20 cellular contexts compared by ENCODE assay signal in genomic region chr5:139278540-139279274, GRCh38. TPM values are rescaled to one million over a fixed set of nuclear protein-coding genes. Genes with fewer than 3 reads are reported as not detected.
A peak's percentile ranks its signal among the peaks of the same experiment; 100 is the strongest.
DNase-seq lines count a peak whose midpoint lies in the region; ATAC-seq and TF ChIP-seq lines count a peak whose summit lies in the region.
"Had no signal": no experiment of that assay in that cellular context is flagged by ENCODE, and none has a peak within 500 bp of the region (broad histone marks: within the 10 kb centered on the region; RNA-seq: fewer than 3 reads in every experiment).

No MANE protein-coding gene starts in this region.

- H3K27me3 Mint-ChIP-seq in activated naive CD4-positive, alpha-beta T cell treated with anti-CD3 and anti-CD28 coated beads, Interleukin-2, amount 50 U/mL, for 24 hours = no peaks in the 10 kb centered on the region
- no peaks in the 10 kb centered on the region for H3K27me3 Mint-ChIP-seq in activated naive CD4-positive, alpha-beta T cell treated with anti-CD3 and anti-CD28 coated beads for 36 hours (ENCODE audit: low read depth)
- no peaks in the 10 kb centered on the region for H3K27me3 Mint-ChIP-seq in WTC11 (ENCODE audit: low read depth)
- H3K27me3 Mint-ChIP-seq: activated CD4-positive, alpha-beta T cell treated with anti-CD3 and anti-CD28 coated beads, Interleukin-2, amount 10 ng/mL, durations not matched to agents 7 days and 5 days had no signal

- in situ Hi-C loops in gastrocnemius medialis (cut with MboI; ENCODE audit: low sequenced_read_pairs in 4 of 4) = no loop called here

- H3K27ac ChIP-seq in HUES64 (ENCODE audit: low read depth, low read length) (peak overlapping the region; percentile 76), gastrocnemius medialis (peak overlapping the region; percentile 92 to 98 (median 97))
- H3K27ac ChIP-seq: Peyer's patch, stomach had no signal

- H3K27ac Mint-ChIP-seq in activated naive CD4-positive, alpha-beta T cell treated with anti-CD3 and anti-CD28 coated beads, Interleukin-2, amount 50 U/mL, for 24 hours = no peak overlapping the region
- no peak overlapping the region for H3K27ac Mint-ChIP-seq in activated naive CD4-positive, alpha-beta T cell treated with anti-CD3 and anti-CD28 coated beads for 36 hours
- peak overlapping the region; percentile 53; the same call in 1 of the 2 replicates for H3K27ac Mint-ChIP-seq in WTC11
- H3K27ac Mint-ChIP-seq: activated CD4-positive, alpha-beta T cell treated with anti-CD3 and anti-CD28 coated beads, Interleukin-2, amount 10 ng/mL, durations not matched to agents 7 days and 5 days; activated T-helper 1 cell treated with anti-CD3 and anti-CD28 coated beads, Interleukin-12 subunit alpha, Interleukin-12 subunit beta, Interleukin-2, Interleukin-4 antibody, amounts not matched to agents 30 ng/mL and 10 ng/mL and 1 ng/mL, durations not matched to agents 14 hours and 24 hours and 36 hours; CD8-positive, alpha-beta T cell had no signal

- TF ChIP-seq CTCF in WTC11 (IDR thresholded peaks at IDR 0.05) = no peak
- no peak for TF ChIP-seq CTCF in gastrocnemius medialis (IDR thresholded peaks at IDR 0.05 in 4 of 5, conservative IDR thresholded peaks at IDR 0.05 in 1 of 5)

- H3K36me3 ChIP-seq in HUES64 (ENCODE audit: insufficient read depth, low read length) (peaks cover 89% of the 10 kb centered on the region), gastrocnemius medialis (peaks cover 0 to 40% of the 10 kb centered on the region in 2 donors)
- H3K36me3 ChIP-seq: breast epithelium had no signal

- H3K4me3 ChIP-seq in HUES64 (ENCODE audit: low read length) (no peak overlapping the region), gastrocnemius medialis (no peak overlapping the region)
- H3K4me3 ChIP-seq: breast epithelium, Peyer's patch, stomach had no signal

- ATAC-seq in WTC11 (no peak), gastrocnemius medialis (peak in 1 of 2 donors; percentile 20), GM21390 (IDR thresholded peaks at IDR 0.05; ENCODE audit: unreplicated experiment) (no peak), GM18861 (IDR thresholded peaks at IDR 0.05; ENCODE audit: unreplicated experiment) (no peak)
- ATAC-seq: CD8-positive, alpha-beta T cell; right cardiac atrium; SK-N-SH treated with all-trans-retinoic acid at 6 μM for 48 hours had no signal

- H3K27me3 ChIP-seq in HUES64 (ENCODE audit: insufficient read depth, low read length) = no peaks in the 10 kb centered on the region
- no peaks in the 10 kb centered on the region for H3K27me3 ChIP-seq in gastrocnemius medialis
- H3K27me3 ChIP-seq: breast epithelium, Peyer's patch, stomach had no signal

- POLR2A ChIA-PET in WTC11 (lab: Charles Lee) = no interaction called here

- H3K4me1 Mint-ChIP-seq in activated naive CD4-positive, alpha-beta T cell treated with anti-CD3 and anti-CD28 coated beads, Interleukin-2, amount 50 U/mL, for 24 hours = peaks cover 23% of the 10 kb centered on the region
- H3K4me1 Mint-ChIP-seq in activated naive CD4-positive, alpha-beta T cell treated with anti-CD3 and anti-CD28 coated beads for 36 hours (ENCODE audit: low read depth) = peaks cover 53% of the 10 kb centered on the region
- peaks cover 45% of the 10 kb centered on the region for H3K4me1 Mint-ChIP-seq in WTC11

- WGBS in HUES64 = 91% methylated on average over 6 of the region's 6 CpGs

- peak overlapping the region; percentile 100 for H3K9ac ChIP-seq in HUES64 (ENCODE audit: low read depth, low read length)

- H3K9me3 Mint-ChIP-seq in activated naive CD4-positive, alpha-beta T cell treated with anti-CD3 and anti-CD28 coated beads, Interleukin-2, amount 50 U/mL, for 24 hours = no peaks in the 10 kb centered on the region
- H3K9me3 Mint-ChIP-seq in activated naive CD4-positive, alpha-beta T cell treated with anti-CD3 and anti-CD28 coated beads for 36 hours = no peaks in the 10 kb centered on the region
- H3K9me3 Mint-ChIP-seq in WTC11 = no peaks in the 10 kb centered on the region
- H3K9me3 Mint-ChIP-seq: activated CD4-positive, alpha-beta T cell treated with anti-CD3 and anti-CD28 coated beads, Interleukin-2, amount 10 ng/mL, durations not matched to agents 7 days and 5 days; activated T-helper 1 cell treated with anti-CD3 and anti-CD28 coated beads, Interleukin-12 subunit alpha, Interleukin-12 subunit beta, Interleukin-2, Interleukin-4 antibody, amounts not matched to agents 30 ng/mL and 10 ng/mL and 1 ng/mL, durations not matched to agents 14 hours and 24 hours and 36 hours; CD8-positive, alpha-beta T cell had no signal

- DNase-seq in activated naive CD4-positive, alpha-beta T cell treated with anti-CD3 and anti-CD28 coated beads for 36 hours = no peak
- DNase-seq in WTC11 (ENCODE audit: low spot score) = no peak
- no peak for DNase-seq in gastrocnemius medialis
- DNase-seq in HUDEP-2 (lab: John Stamatoyannopoulos, UW; ENCODE audit: unreplicated experiment in 76 of 76) = no peak
- DNase-seq: activated CD4-positive, alpha-beta T cell treated with anti-CD3 and anti-CD28 coated beads, Interleukin-2, amount 10 ng/mL, durations not matched to agents 7 days and 5 days; CD8-positive, alpha-beta T cell; NCI-H1436 treated with DMSO at 0.1 percent for 48 hours; NCI-H2171 treated with DMSO at 0.1 percent for 48 hours; NCI-H748 treated with DMSO at 0.1 percent for 48 hours; Peyer's patch; right cardiac atrium; stomach; T1000 had no signal

- H3K9me3 ChIP-seq in HUES64 (ENCODE audit: insufficient read depth, low read depth, low read length) = no peaks in the 10 kb centered on the region
- no peaks in the 10 kb centered on the region for H3K9me3 ChIP-seq in gastrocnemius medialis
- H3K9me3 ChIP-seq: breast epithelium, Peyer's patch, stomach had no signal

- H3K4me3 Mint-ChIP-seq in activated naive CD4-positive, alpha-beta T cell treated with anti-CD3 and anti-CD28 coated beads, Interleukin-2, amount 50 U/mL, for 24 hours = peak overlapping the region; percentile 11
- H3K4me3 Mint-ChIP-seq in activated naive CD4-positive, alpha-beta T cell treated with anti-CD3 and anti-CD28 coated beads for 36 hours = no peak overlapping the region
- peak overlapping the region; percentile 22 for H3K4me3 Mint-ChIP-seq in WTC11
- H3K4me3 Mint-ChIP-seq: activated CD4-positive, alpha-beta T cell treated with anti-CD3 and anti-CD28 coated beads, Interleukin-2, amount 10 ng/mL, durations not matched to agents 7 days and 5 days; activated T-helper 1 cell treated with anti-CD3 and anti-CD28 coated beads, Interleukin-12 subunit alpha, Interleukin-12 subunit beta, Interleukin-2, Interleukin-4 antibody, amounts not matched to agents 30 ng/mL and 10 ng/mL and 1 ng/mL, durations not matched to agents 14 hours and 24 hours and 36 hours; CD8-positive, alpha-beta T cell had no signal

- peaks cover 36% of the 10 kb centered on the region for H3K36me3 Mint-ChIP-seq in activated naive CD4-positive, alpha-beta T cell treated with anti-CD3 and anti-CD28 coated beads, Interleukin-2, amount 50 U/mL, for 24 hours
- peaks cover 68% of the 10 kb centered on the region for H3K36me3 Mint-ChIP-seq in activated naive CD4-positive, alpha-beta T cell treated with anti-CD3 and anti-CD28 coated beads for 36 hours (ENCODE audit: low read depth)
- H3K36me3 Mint-ChIP-seq in WTC11 = peaks cover 88% of the 10 kb centered on the region

- no peak for TF ChIP-seq POLR2A in gastrocnemius medialis (IDR thresholded peaks at IDR 0.05)

- intact Hi-C loops in activated naive CD4-positive, alpha-beta T cell treated with anti-CD3 and anti-CD28 coated beads for 36 hours (cut with micrococcal nuclease) = no loop called here
- intact Hi-C loops in gastrocnemius medialis (cut with DNase I; ENCODE audit: low total_unique reads) = no loop called here

- H3K4me1 ChIP-seq in HUES64 (ENCODE audit: insufficient read depth, low read length) (peaks cover 24% of the 10 kb centered on the region), gastrocnemius medialis (peaks cover 76 to 80% of the 10 kb centered on the region in 2 donors)

- CTCF ChIA-PET in activated naive CD4-positive, alpha-beta T cell treated with anti-CD3 and anti-CD28 coated beads for 36 hours (lab: Charles Lee) = no interaction called here
- CTCF ChIA-PET in WTC11 (lab: Charles Lee) = no interaction called here

TF ChIP-seq in WTC11, 78 proteins besides CTCF, POLR2A, EP300 and RAD21:
- TF ChIP-seq ATF3 (CRISPR knock-in tag; conservative IDR thresholded peaks at IDR 0.05) (no peak), NFATC4 (CRISPR knock-in tag; IDR thresholded peaks at IDR 0.05) (peak; percentile 60), PRRX2 (CRISPR knock-in tag; IDR thresholded peaks at IDR 0.05) (0 out of 2 replicates have a peak, but pooled peaks have one; percentile 64)
TF ChIP-seq in WTC11: peak in this region for 2.

RNA-seq across cellular contexts. Expression of gene MATR3, which starts 14.8 kb away (rescaled TPM):
- 100 to 1,000 TPM; 137 to 164 TPM for total RNA-seq in activated naive CD4-positive, alpha-beta T cell treated with anti-CD3 and anti-CD28 coated beads for 36 hours
- 432 TPM for polyA plus RNA-seq in HUES64 (2013, experiment 1 of 2)
- 426 TPM for polyA plus RNA-seq in HUES64 (2013, experiment 2 of 2)
- total RNA-seq in WTC11 (2021) (228 to 290 TPM (median 233 TPM) in 3 replicates), gastrocnemius medialis (100 to 1,000 TPM; 115 to 188 (median 156) TPM)
